In the genomic region with DNA sequence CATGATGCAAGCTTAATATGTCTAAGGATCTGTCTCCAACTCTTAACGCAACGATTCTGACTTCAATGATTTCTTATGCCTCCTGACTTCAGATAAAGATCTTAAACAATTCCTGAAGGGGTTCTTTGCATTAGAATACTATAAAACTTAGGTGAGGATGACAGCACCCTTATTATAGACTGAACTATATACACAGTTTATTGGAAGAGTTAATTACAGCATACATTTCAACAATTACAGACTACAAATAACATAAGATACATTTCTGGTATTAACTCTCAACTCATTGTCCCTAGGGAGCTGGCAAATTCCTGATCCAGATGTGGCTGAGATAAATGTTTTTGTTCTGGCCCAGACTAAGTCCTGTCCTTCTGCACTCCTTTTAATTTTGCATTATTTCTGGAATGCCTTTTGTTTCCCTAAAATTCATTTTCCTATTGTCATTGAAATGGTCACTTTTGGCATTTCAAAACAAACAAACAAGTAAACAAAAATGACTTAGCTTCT, we compare ENCODE assay signal across 16 cellular contexts.
DNase-seq lines count a peak whose midpoint lies in the region; TF ChIP-seq lines count a peak whose summit lies in the region.
"Had no signal": no experiment of that assay in that cellular context is flagged by ENCODE, and none has a peak within 500 bp of the region (broad histone marks: within the 10 kb centered on the region; RNA-seq: fewer than 3 reads in every experiment).

No MANE protein-coding gene starts in this region.

- H3K79me2 ChIP-seq in GM23248 (ENCODE audit: insufficient read depth), result no peaks in the 10 kb centered on the region

- H3K9ac ChIP-seq in GM23248, result no peak overlapping the region

- POLR2A ChIA-PET in RWPE1 (lab: Yijun Ruan, JAX; ENCODE audit: low non-redundant PET), result no interaction called here

- H2AFZ ChIP-seq in GM23248, result no peak overlapping the region

- no peaks in the 10 kb centered on the region for H4K20me1 ChIP-seq in GM23248 (ENCODE audit: insufficient read depth)

- no peak overlapping the region for H3K4me2 ChIP-seq in GM23248 (ENCODE audit: unreplicated experiment)

- 13 to 20% methylated on average over 2 of the region's 2 CpGs for WGBS in GM23248 (ENCODE audit: low coverage in 1 of 2, low lambda C conversion rate in 2 of 2, missing lambda C conversion rate in 2 of 2), 2 experiments

- no peaks in the 10 kb centered on the region for H3K9me3 ChIP-seq in GM23248 (ENCODE audit: low read depth)
- H3K9me3 ChIP-seq: HAP-1 had no signal

- H3K27ac ChIP-seq in GM23248, result no peak overlapping the region
- H3K27ac ChIP-seq in VCaP, result peak overlapping the region; percentile 57
- no peak overlapping the region for H3K27ac ChIP-seq in brain microvascular endothelial cell
- no peak overlapping the region for H3K27ac ChIP-seq in RWPE1

- in situ Hi-C loops in GM23248 (cut with MboI), result no loop called here
- in situ Hi-C loops in KBM-7 (cut with MboI; ENCODE audit: low pct_unique_long_range_greater_than_20kb, low sequenced_read_pairs), result no loop called here
- in situ Hi-C loops in brain microvascular endothelial cell (cut with HindIII; ENCODE audit: low pct_ligation_motif_present, low sequenced_read_pairs), result no loop called here

- no peaks in the 10 kb centered on the region; the same call in 1 of the 2 replicates for H3K27me3 ChIP-seq in GM23248 (replicated peaks; ENCODE audit: insufficient read depth)
- no peaks in the 10 kb centered on the region for H3K27me3 ChIP-seq in brain microvascular endothelial cell (replicated peaks)

- H3K9me2 ChIP-seq in GM23248 (ENCODE audit: insufficient read depth), result no peaks in the 10 kb centered on the region

- H3K4me3 ChIP-seq in GM23248 (no peak overlapping the region), brain microvascular endothelial cell (ENCODE audit: low read depth, low read length) (no peak overlapping the region)
- H3K4me3 ChIP-seq: HAP-1 had no signal

- TF ChIP-seq CTCF in VCaP (conservative IDR thresholded peaks at IDR 0.05) (no peak), brain microvascular endothelial cell (IDR thresholded peaks at IDR 0.05; ENCODE audit: low read depth, low read length, missing control alignments) (no peak), RWPE1 (conservative IDR thresholded peaks at IDR 0.05; ENCODE audit: low read depth) (no peak)

- peak; percentile 5 for DNase-seq in GM23248
- DNase-seq in fibroblast of peridontal ligament (ENCODE audit: extremely low read depth), result peak; percentile 21
- DNase-seq in myocyte (ENCODE audit: low read depth), result peak; percentile 2
- no peak for DNase-seq in HUDEP-2 (lab: John Stamatoyannopoulos, UW; ENCODE audit: unreplicated experiment in 76 of 76)
- no peak for DNase-seq in KBM-7
- no peak for DNase-seq in brain microvascular endothelial cell
- no peak for DNase-seq in RWPE1 (ENCODE audit: low spot score)
- DNase-seq: ACHN; C1 segment of cervical spinal cord; Calu3; CD4-positive, alpha-beta T cell; DMS 273 treated with DMSO at 0.1 percent for 48 hours; GOT3; HFFc6 had no signal

- CTCF ChIA-PET in RWPE1 (lab: Yijun Ruan, JAX), result no interaction called here

- no peaks in the 10 kb centered on the region for H3F3A ChIP-seq in GM23248 (ENCODE audit: insufficient read depth)

- no peaks in the 10 kb centered on the region for H3K36me3 ChIP-seq in GM23248 (ENCODE audit: low read depth)
- H3K36me3 ChIP-seq in brain microvascular endothelial cell (replicated peaks), result no peaks in the 10 kb centered on the region
- H3K36me3 ChIP-seq: HAP-1 had no signal

- 0 out of 2 replicates have a peak, but pooled peaks cover 4% of the 10 kb centered on the region for H3K4me1 ChIP-seq in GM23248 (ENCODE audit: insufficient read depth)

Comparison
In these comparisons a context has a peak if more than half of its experiments do, and no peak if none do; other contexts are left out.
1. DNase-seq: peak in GM23248 (single experiment), fibroblast of peridontal ligament (single experiment) and myocyte (single experiment); none in HUDEP-2 (0 of 76), KBM-7 (single experiment), brain microvascular endothelial cell (single experiment) and RWPE1 (single experiment).